Comparison of ENCODE assay signal across 10 cellular contexts in the genomic region with DNA sequence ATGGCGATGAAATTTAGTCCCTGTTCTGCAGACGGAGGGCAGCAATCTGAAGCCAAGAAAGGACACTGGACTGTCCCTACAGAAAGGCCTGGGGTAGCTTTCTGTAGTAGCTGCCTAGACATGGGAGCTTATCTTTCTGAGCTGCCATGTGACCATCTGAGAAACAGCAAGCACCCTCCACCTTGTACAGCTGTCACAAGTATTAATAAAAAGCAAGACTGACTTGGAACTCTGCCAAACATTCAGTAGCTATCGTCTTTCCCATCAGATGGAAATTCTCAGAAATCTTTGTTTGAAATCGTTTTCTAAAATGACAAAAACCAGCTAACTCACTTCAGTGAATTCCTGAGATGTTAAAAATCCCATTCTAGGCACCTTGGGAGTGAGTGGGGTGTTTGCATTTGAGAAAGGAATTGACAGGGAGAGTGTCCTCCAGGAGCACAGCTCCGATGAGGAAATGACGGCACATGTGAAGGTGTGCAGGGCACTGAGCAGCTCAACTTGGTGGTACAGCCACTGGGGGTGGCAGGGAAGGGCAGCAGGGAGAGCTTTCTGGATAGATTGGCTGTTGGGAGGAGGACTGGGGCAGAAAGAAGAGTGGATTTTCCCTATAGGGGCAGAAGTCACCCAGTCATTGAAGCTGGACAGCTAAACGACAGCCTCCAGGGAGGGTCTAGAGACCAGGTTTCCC. TPM values are rescaled to one million over a fixed set of nuclear protein-coding genes. Genes with fewer than 3 reads are reported as not detected.
DNase-seq lines count a peak whose midpoint lies in the region; ATAC-seq, FAIRE-seq and TF ChIP-seq lines count a peak whose summit lies in the region.
"Had no signal": no experiment of that assay in that cellular context is flagged by ENCODE, and none has a peak within 500 bp of the region (broad histone marks: within the 10 kb centered on the region; RNA-seq: fewer than 3 reads in every experiment).

No MANE protein-coding gene starts in this region.

- no peaks in the 10 kb centered on the region for H3K9me3 Mint-ChIP-seq in endodermal cell
- no peaks in the 10 kb centered on the region for H3K9me3 Mint-ChIP-seq in neural crest cell
- H3K9me3 Mint-ChIP-seq in HFFc6 = no peaks in the 10 kb centered on the region

- no peaks in the 10 kb centered on the region for H3K36me3 ChIP-seq in endodermal cell (ENCODE audit: control insufficient read depth, insufficient read depth, low read length)

- H3K9ac ChIP-seq in endodermal cell (ENCODE audit: extremely low read depth, low read length, poor library complexity, severe bottlenecking) = no peak overlapping the region

- no peaks in the 10 kb centered on the region for H3K9me3 ChIP-seq in endodermal cell (ENCODE audit: control insufficient read depth, low read length)

- ATAC-seq in HG03439 (IDR thresholded peaks at IDR 0.05; ENCODE audit: unreplicated experiment) = no peak

- H3K27ac ChIP-seq in endodermal cell (ENCODE audit: low read depth, low read length) = peak overlapping the region; percentile 85

- H3K4me1 Mint-ChIP-seq in endodermal cell (no peaks in the 10 kb centered on the region), neural crest cell (peaks cover 82% of the 10 kb centered on the region), HFFc6 (ENCODE audit: low read depth) (no peaks in the 10 kb centered on the region)

- H3K4me1 ChIP-seq in endodermal cell (ENCODE audit: control insufficient read depth, insufficient read depth, low read length) = no peaks in the 10 kb centered on the region

- WGBS in endodermal cell (ENCODE audit: insufficient coverage in 1 of 2, insufficient read length in 1 of 2), 2 experiments = 88 to 97% methylated on average over 5 to 7 of the region's 7 CpGs

- H3K27me3 Mint-ChIP-seq in endodermal cell (ENCODE audit: insufficient read depth) (peaks cover 10% of the 10 kb centered on the region), neural crest cell (ENCODE audit: low read depth) (no peaks in the 10 kb centered on the region), HFFc6 (ENCODE audit: insufficient read depth) (peaks cover 8% of the 10 kb centered on the region)

- TF ChIP-seq CTCF in endodermal cell (conservative IDR thresholded peaks at IDR 0.05) (no peak), neural crest cell (conservative IDR thresholded peaks at IDR 0.05) (no peak), HFFc6 (IDR thresholded peaks at IDR 0.05) (no peak)

- H3K36me3 Mint-ChIP-seq in endodermal cell (ENCODE audit: low read depth) (no peaks in the 10 kb centered on the region), neural crest cell (ENCODE audit: low read depth) (no peaks in the 10 kb centered on the region), HFFc6 (ENCODE audit: low read depth) (no peaks in the 10 kb centered on the region)

- H3K27me3 ChIP-seq in endodermal cell (ENCODE audit: control insufficient read depth, insufficient read depth, low read length, poor library complexity, severe bottlenecking) = no peaks in the 10 kb centered on the region

- DNase-seq in NCI-H345 treated with DMSO at 0.1 percent for 48 hours (lab: John Stamatoyannopoulos, UW; ENCODE audit: unreplicated experiment) (peak; percentile 11), endodermal cell (no peak), neural crest cell (ENCODE audit: low read depth, low spot score) (no peak), occipital lobe (lab: John Stamatoyannopoulos, UW) (no peak), HFFc6 (no peak), pons (ENCODE audit: low spot score) (no peak)
- DNase-seq: activated T-cell treated with anti-CD3 and anti-CD28 coated beads for 4 hours, NCI-H146 had no signal

- peak; percentile 19 for FAIRE-seq in A204.1 (lab: Jason Lieb, UNC)

- H3K4me3 Mint-ChIP-seq in endodermal cell = no peak overlapping the region
- H3K4me3 Mint-ChIP-seq in neural crest cell = peak overlapping the region; percentile 77
- no peak overlapping the region for H3K4me3 Mint-ChIP-seq in HFFc6

- H3K27ac Mint-ChIP-seq in endodermal cell = no peak overlapping the region
- peak overlapping the region; percentile 97 for H3K27ac Mint-ChIP-seq in neural crest cell (ENCODE audit: unreplicated experiment)
- H3K27ac Mint-ChIP-seq in HFFc6 = no peak overlapping the region

- no peak overlapping the region for H3K4me3 ChIP-seq in endodermal cell (ENCODE audit: low read length)

RNA-seq across cellular contexts. Expression of gene ACSS1, which starts 24.5 kb away (rescaled TPM):
- total RNA-seq in endodermal cell (under 1 TPM in 1 of 2 donors, not detected in 1; 0.22 TPM), neural crest cell (13.1 and 14.0 TPM in 2 replicates), occipital lobe (3.7 TPM)
- polyA plus RNA-seq in endodermal cell (2013, experiment 1 of 2) = 0.68 TPM
- 0.50 TPM for polyA plus RNA-seq in endodermal cell (2013, experiment 2 of 2)
- 1 to 10 TPM in 5 of 6 experiments, under 1 TPM in 1; 0.80 to 1.4 (median 1.2) TPM for total RNA-seq in HFFc6 (2021; fragmentation: NEBNext Ultra II Directional; extraction: Animal tissue kit (Norgen Biotek cat#: 25700))

RNA-seq across cellular contexts. Expression of gene APMAP, which starts 40.8 kb away (rescaled TPM):
- total RNA-seq in endodermal cell (10 to 100 TPM; 60.2 to 65.6 TPM), neural crest cell (85.0 and 88.6 TPM in 2 replicates), occipital lobe (60.7 TPM)
- 76.8 TPM for polyA plus RNA-seq in endodermal cell (2013, experiment 1 of 2)
- 70.0 TPM for polyA plus RNA-seq in endodermal cell (2013, experiment 2 of 2)
- 100 to 1,000 TPM; 119 to 137 (median 129) TPM for total RNA-seq in HFFc6 (2021; fragmentation: NEBNext Ultra II Directional; extraction: Animal tissue kit (Norgen Biotek cat#: 25700))

RNA-seq across cellular contexts. Expression of gene VSX1, which starts 48.5 kb away (rescaled TPM):
- total RNA-seq in endodermal cell (not detected), neural crest cell (3.8 and 4.2 TPM in 2 replicates), occipital lobe (not detected)
- polyA plus RNA-seq in endodermal cell (2013, experiment 1 of 2) = 0.39 TPM
- polyA plus RNA-seq in endodermal cell (2013, experiment 2 of 2) = not detected
- total RNA-seq in HFFc6 (2021; fragmentation: NEBNext Ultra II Directional; extraction: Animal tissue kit (Norgen Biotek cat#: 25700)) = not detected
